ENCODE assay signal across 1 cellular context in genomic region chr22:38203855-38204497, GRCh38.
TF ChIP-seq lines count a peak whose summit lies in the region.

No MANE protein-coding gene starts in this region.

TF ChIP-seq in liver, 16 proteins besides CTCF, POLR2A, EP300 and RAD21 (continued from another document):
- TF ChIP-seq ATF3 (IDR thresholded peaks at IDR 0.05), result no peak
- no peak for TF ChIP-seq JUND (IDR thresholded peaks at IDR 0.05)
- no peak for TF ChIP-seq NR2F2 (IDR thresholded peaks at IDR 0.05)
- no peak for TF ChIP-seq GABPA (IDR thresholded peaks at IDR 0.05 in 1 of 2, conservative IDR thresholded peaks at IDR 0.05 in 1 of 2)
- no peak for TF ChIP-seq FOXA1 (IDR thresholded peaks at IDR 0.05)
- TF ChIP-seq RXRA (IDR thresholded peaks at IDR 0.05), result no peak
